In the genomic region with DNA sequence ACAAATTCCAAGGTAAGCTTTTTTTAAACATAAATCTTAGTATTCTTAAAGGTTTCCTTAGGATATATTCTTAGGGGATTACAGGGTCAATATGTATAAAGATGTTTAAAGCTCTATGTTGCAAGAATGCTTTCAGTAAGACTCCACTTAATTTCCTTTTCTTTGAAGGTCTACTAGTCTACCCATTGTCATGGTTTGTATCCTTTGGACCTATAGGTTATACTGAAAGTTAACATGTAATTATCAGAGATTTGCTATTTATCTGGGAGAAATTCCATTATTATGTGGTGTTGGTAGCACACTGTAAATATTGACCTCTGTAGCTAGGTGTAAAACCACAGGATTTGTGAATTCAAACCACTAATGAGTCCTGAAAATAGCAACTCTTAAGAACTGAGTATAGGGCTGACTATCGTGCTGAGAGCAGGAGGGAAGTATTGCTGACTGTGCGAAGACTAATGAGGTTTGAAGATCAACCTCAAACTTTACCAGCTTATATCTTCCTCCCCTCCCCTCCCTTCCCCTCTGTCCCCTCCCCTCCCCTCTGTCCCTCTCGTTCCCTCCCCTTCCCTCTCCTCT, we compare ENCODE assay signal across 10 cellular contexts.
A peak's percentile ranks its signal among the peaks of the same experiment; 100 is the strongest.
DNase-seq lines count a peak whose midpoint lies in the region; ATAC-seq and TF ChIP-seq lines count a peak whose summit lies in the region.
"Had no signal": no experiment of that assay in that cellular context is flagged by ENCODE, and none has a peak within 500 bp of the region (broad histone marks: within the 10 kb centered on the region; RNA-seq: fewer than 3 reads in every experiment).

No MANE protein-coding gene starts in this region.

- TF ChIP-seq CTCF in brain microvascular endothelial cell (IDR thresholded peaks at IDR 0.05; ENCODE audit: low read depth, low read length, missing control alignments) (no peak), hepatocyte (IDR thresholded peaks at IDR 0.05; ENCODE audit: poor library complexity) (no peak)

- H3K9me2 ChIP-seq in hepatocyte (replicated peaks; ENCODE audit: insufficient read depth), result no peaks in the 10 kb centered on the region

- ATAC-seq in GM18517 (IDR thresholded peaks at IDR 0.05; ENCODE audit: unreplicated experiment), result peak; percentile 96
- peak; percentile 96 for ATAC-seq in GM21390 (IDR thresholded peaks at IDR 0.05; ENCODE audit: unreplicated experiment)
- peak; percentile 88 for ATAC-seq in HG03342 (IDR thresholded peaks at IDR 0.05; ENCODE audit: unreplicated experiment)
- ATAC-seq in effector memory CD8-positive, alpha-beta T cell (replicated peaks), result peak; percentile 42
- ATAC-seq: SK-N-SH treated with all-trans-retinoic acid at 6 μM for 48 hours had no signal

- no peaks in the 10 kb centered on the region for H3K9me3 ChIP-seq in hepatocyte (ENCODE audit: low read depth)

- H3K27ac Mint-ChIP-seq in effector memory CD8-positive, alpha-beta T cell, result no peak overlapping the region

- no peaks in the 10 kb centered on the region for H3K4me1 ChIP-seq in hepatocyte (ENCODE audit: insufficient read depth)

- H4K20me1 ChIP-seq in hepatocyte (ENCODE audit: insufficient read depth, poor library complexity, severe bottlenecking), result no peaks in the 10 kb centered on the region

- peaks cover 13 to 29% of the 10 kb centered on the region in 2 donors for H3K27me3 Mint-ChIP-seq in effector memory CD8-positive, alpha-beta T cell

- H3K9me3 Mint-ChIP-seq in effector memory CD8-positive, alpha-beta T cell, result no peaks in the 10 kb centered on the region

- 79% methylated on average over 2 of the region's 3 CpGs for WGBS in hepatocyte (ENCODE audit: low lambda C conversion rate, missing lambda C conversion rate)

- no peak for DNase-seq in effector memory CD8-positive, alpha-beta T cell
- DNase-seq in brain microvascular endothelial cell (no peak), hepatocyte (ENCODE audit: low spot score) (no peak), hippocampal formation (lab: John Stamatoyannopoulos, UW) (no peak)
- no peak for DNase-seq in stimulated activated CD4-positive, alpha-beta T cell treated with anti-CD3 and anti-CD28 coated beads, Interleukin-1b, Interleukin-23, amount 100 ng/mL, for 48 hours
- DNase-seq: activated gamma-delta T cell had no signal

- H3K4me3 ChIP-seq in brain microvascular endothelial cell (ENCODE audit: low read depth, low read length) (no peak overlapping the region), hepatocyte (no peak overlapping the region)

- no peaks in the 10 kb centered on the region for H3K27me3 ChIP-seq in brain microvascular endothelial cell (replicated peaks)
- H3K27me3 ChIP-seq in hepatocyte, result no peaks in the 10 kb centered on the region

- H3K27ac ChIP-seq in brain microvascular endothelial cell, result no peak overlapping the region
- no peak overlapping the region for H3K27ac ChIP-seq in hepatocyte

- H2AFZ ChIP-seq in hepatocyte, result no peak overlapping the region

- H3K36me3 ChIP-seq in brain microvascular endothelial cell (replicated peaks), result no peaks in the 10 kb centered on the region
- H3K36me3 ChIP-seq in hepatocyte (replicated peaks; ENCODE audit: insufficient read depth, low read depth), result no peaks in the 10 kb centered on the region

- H3K79me2 ChIP-seq in hepatocyte, result no peaks in the 10 kb centered on the region

- peaks cover 2 to 7% of the 10 kb centered on the region in 2 donors for H3K4me1 Mint-ChIP-seq in effector memory CD8-positive, alpha-beta T cell (ENCODE audit: low read depth in 2 of 2)

- no peaks in the 10 kb centered on the region for H3K36me3 Mint-ChIP-seq in effector memory CD8-positive, alpha-beta T cell (ENCODE audit: insufficient read depth)

- H3K4me2 ChIP-seq in hepatocyte, result no peak overlapping the region

- no peak overlapping the region for H3K4me3 Mint-ChIP-seq in effector memory CD8-positive, alpha-beta T cell

- in situ Hi-C loops in brain microvascular endothelial cell (cut with HindIII; ENCODE audit: low pct_ligation_motif_present, low sequenced_read_pairs), result no loop called here

Comparison
In these comparisons a context has a peak if more than half of its experiments do, and no peak if none do; other contexts are left out.
1. ATAC-seq: peak in every context shown above with its lines; median percentile 96 in GM18517; 96 in GM21390; 88 in HG03342; 42 in effector memory CD8-positive, alpha-beta T cell.